ENCODE assay signal across 8 cellular contexts in the genomic region with DNA sequence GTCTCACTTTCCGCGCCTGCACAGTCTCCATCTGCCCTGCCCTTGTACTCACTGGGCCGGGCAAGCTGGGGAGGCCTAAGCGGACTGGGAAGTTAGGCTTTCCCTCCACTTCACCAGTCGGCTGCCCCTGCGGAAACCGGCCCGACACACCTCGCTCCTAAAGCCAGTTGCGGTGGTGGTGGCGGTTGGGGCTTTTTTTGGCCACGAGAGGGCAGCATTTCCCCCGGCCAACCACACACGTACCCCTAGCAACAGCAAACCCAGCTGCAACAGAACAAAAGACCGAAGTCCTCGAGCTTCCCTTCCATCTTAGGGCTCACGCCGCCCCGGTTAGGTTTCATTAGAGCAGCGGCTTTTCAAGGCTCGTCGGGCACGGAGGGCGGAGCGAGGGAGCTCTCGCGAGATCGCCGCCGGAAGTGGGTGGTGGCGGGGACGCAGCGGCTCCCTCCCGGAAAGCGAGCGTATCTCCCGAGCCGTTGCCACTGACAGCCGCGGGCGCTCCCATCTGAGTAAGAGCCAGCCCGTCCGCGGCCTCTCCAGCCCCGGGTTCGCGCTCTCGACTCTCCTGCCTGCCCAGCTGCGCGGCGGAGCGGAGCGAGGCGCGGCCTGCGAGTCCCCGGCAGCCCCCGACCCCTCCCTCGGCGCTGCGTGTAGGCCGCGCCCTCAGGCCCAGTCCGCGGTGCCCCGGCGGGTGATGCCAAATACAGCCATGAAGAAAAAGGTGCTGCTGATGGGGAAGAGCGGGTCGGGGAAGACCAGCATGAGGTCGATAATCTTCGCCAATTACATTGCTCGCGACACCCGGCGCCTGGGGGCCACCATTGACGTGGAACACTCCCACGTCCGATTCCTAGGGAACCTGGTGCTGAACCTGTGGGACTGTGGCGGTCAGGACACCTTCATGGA. TPM values are rescaled to one million over a fixed set of nuclear protein-coding genes. Genes with fewer than 3 reads are reported as not detected.
DNase-seq lines count a peak whose midpoint lies in the region; ATAC-seq and TF ChIP-seq lines count a peak whose summit lies in the region.

A gene with protein sequence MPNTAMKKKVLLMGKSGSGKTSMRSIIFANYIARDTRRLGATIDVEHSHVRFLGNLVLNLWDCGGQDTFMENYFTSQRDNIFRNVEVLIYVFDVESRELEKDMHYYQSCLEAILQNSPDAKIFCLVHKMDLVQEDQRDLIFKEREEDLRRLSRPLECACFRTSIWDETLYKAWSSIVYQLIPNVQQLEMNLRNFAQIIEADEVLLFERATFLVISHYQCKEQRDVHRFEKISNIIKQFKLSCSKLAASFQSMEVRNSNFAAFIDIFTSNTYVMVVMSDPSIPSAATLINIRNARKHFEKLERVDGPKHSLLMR (plus strand): TSS at position 462 of the 906 bp plus-strand sequence. CDS start 233 bp downstream, at position 695.

- ATAC-seq in GM21528 (IDR thresholded peaks at IDR 0.05; ENCODE audit: low FRiP score, unreplicated experiment) (peak; percentile 98), IMR-90 (ENCODE audit: low read depth) (peak; percentile 93), mucosa of descending colon (peak; percentile 96)

- peaks cover 24% of the 10 kb centered on the region for H3K79me2 ChIP-seq in OCI-LY7 (ENCODE audit: insufficient read depth, low read depth, low read length)

- peak within 1 kb of the TSS; percentile 96 for H2AFZ ChIP-seq in IMR-90 (replicated peaks; ENCODE audit: low read length, poor library complexity)
- H2AFZ ChIP-seq in OCI-LY7 (ENCODE audit: low read length), result peak within 1 kb of the TSS; percentile 97

- peak; percentile 97 for TF ChIP-seq POLR2A in IMR-90 (IDR thresholded peaks at IDR 0.05; ENCODE audit: low read depth, low read length)

- peak within 1 kb of the TSS; percentile 94 for H3K23ac ChIP-seq in IMR-90 (ENCODE audit: low read depth, low read length)

- peak within 1 kb of the TSS; percentile 90 for H2AK9ac ChIP-seq in IMR-90 (replicated peaks; ENCODE audit: low read depth, low read length, poor library complexity)

- peak within 1 kb of the TSS; percentile 78 for H2AK5ac ChIP-seq in IMR-90 (ENCODE audit: low read depth, low read length)

- peak; percentile 62 for TF ChIP-seq RAD21 in IMR-90 (IDR thresholded peaks at IDR 0.05; ENCODE audit: low read length)

- peak; percentile 89 for TF ChIP-seq CTCF in IMR-90 (conservative IDR thresholded peaks at IDR 0.05; ENCODE audit: low read depth, low read length)
- peak; percentile 89 for TF ChIP-seq CTCF in OCI-LY7 (conservative IDR thresholded peaks at IDR 0.05; ENCODE audit: low read length)
- peak; percentile 86 for TF ChIP-seq CTCF in epithelial cell of esophagus (IDR thresholded peaks at IDR 0.05; ENCODE audit: insufficient read depth, low read depth, low read length, missing control alignments)
- TF ChIP-seq CTCF in mucosa of descending colon (IDR thresholded peaks at IDR 0.05), result peak; percentile 83

- H3K4me1 ChIP-seq in IMR-90 (ENCODE audit: control insufficient read depth, insufficient read depth, low read length) (peaks cover 2% of the 10 kb centered on the region; the same call in 1 of the 2 replicates), OCI-LY7 (ENCODE audit: insufficient read depth, low read length, poor library complexity, severe bottlenecking) (peaks cover 28% of the 10 kb centered on the region), mucosa of descending colon (ENCODE audit: low read depth) (peaks cover 18% of the 10 kb centered on the region)

- peak within 1 kb of the TSS; percentile 81 for H4K91ac ChIP-seq in IMR-90 (ENCODE audit: insufficient read depth, low read depth, low read length)

- H3K56ac ChIP-seq in IMR-90 (ENCODE audit: extremely low read depth, insufficient read depth, low read length), result peak within 1 kb of the TSS; percentile 91

- H4K8ac ChIP-seq in IMR-90 (ENCODE audit: low read depth in 2 of 2, low read length in 2 of 2), result peak within 1 kb of the TSS; percentile 94 to 97

- peak within 1 kb of the TSS; percentile 96 for H3K27ac ChIP-seq in IMR-90 (ENCODE audit: insufficient read depth, low read length)
- H3K27ac ChIP-seq in OCI-LY7 (ENCODE audit: low read depth, low read length, poor library complexity, severe bottlenecking), result peak within 1 kb of the TSS; percentile 87

- H4K5ac ChIP-seq in IMR-90 (ENCODE audit: low read depth, low read length), result peak within 1 kb of the TSS; percentile 35

- peak within 1 kb of the TSS; percentile 98 for H3K9ac ChIP-seq in IMR-90 (ENCODE audit: low read depth, low read length)

- H4K20me1 ChIP-seq in IMR-90 (ENCODE audit: insufficient read depth, low read length) (peaks cover 24% of the 10 kb centered on the region), OCI-LY7 (ENCODE audit: insufficient read depth, low read length) (0 out of 2 replicates have a peak, but pooled peaks cover 10% of the 10 kb centered on the region)

- intact Hi-C loops in IMR-90 (cut with micrococcal nuclease), result loop anchor here (1.0 kb wide), 3 partner anchors 125 to 408 kb away; no protein-coding TSS in a partner anchor
- intact Hi-C loops in OCI-LY7 (cut with micrococcal nuclease; ENCODE audit: unreplicated experiment), result loop anchor here (1.0 kb wide), 4 partner anchors 53 to 408 kb away; partner anchors contain the start of genes HAUS6 and RPS6
- intact Hi-C loops in mucosa of descending colon (cut with DNase I, micrococcal nuclease), result no loop called here

- H3K9me3 ChIP-seq in IMR-90 (ENCODE audit: control insufficient read depth, insufficient read depth, low read length) (no peaks in the 10 kb centered on the region), OCI-LY7 (ENCODE audit: low read length) (no peaks in the 10 kb centered on the region), mucosa of descending colon (no peaks in the 10 kb centered on the region)

- 0% methylated on average over 26 of the region's 79 CpGs; no CpG with 5 or more reads in 1 of the 2 experiments for WGBS in IMR-90 (ENCODE audit: extremely low coverage in 2 of 2, insufficient read length in 1 of 2), 2 experiments

- BruUV-seq in IMR-90 (replicated peaks; lab: Mats Ljungman, UMichigan), result TSS peak; percentile 86
- BruUV-seq in OCI-LY7 (replicated peaks; lab: Mats Ljungman, UMichigan), result no TSS peak

- dilution Hi-C loops in IMR-90 (cut with HindIII; ENCODE audit: low sequenced_read_pairs, unreplicated experiment), result no loop called here

- 0 out of 2 replicates have a peak, but pooled peaks cover 2% of the 10 kb centered on the region for H3K9me1 ChIP-seq in IMR-90 (ENCODE audit: insufficient read depth, low read length)

- peak within 1 kb of the TSS; percentile 94 for H3K4ac ChIP-seq in IMR-90 (ENCODE audit: low read depth, low read length)

- 0 out of 3 replicates have a peak within 1 kb of the TSS, but pooled peaks have one; percentile 55 for H2BK15ac ChIP-seq in IMR-90 (ENCODE audit: low read depth, low read length)

- no peaks in the 10 kb centered on the region for H3K36me3 ChIP-seq in IMR-90 (ENCODE audit: control insufficient read depth, insufficient read depth, low read length)
- H3K36me3 ChIP-seq in OCI-LY7 (ENCODE audit: insufficient read depth, low read length), result peaks cover 8% of the 10 kb centered on the region
- no peaks in the 10 kb centered on the region for H3K36me3 ChIP-seq in mucosa of descending colon (ENCODE audit: low read depth)

- peak within 1 kb of the TSS; percentile 97 for H3K4me2 ChIP-seq in IMR-90 (ENCODE audit: low read depth, low read length)
- H3K4me2 ChIP-seq in OCI-LY7 (ENCODE audit: low read length), result peak within 1 kb of the TSS; percentile 85

- peak within 1 kb of the TSS; percentile 85 for H2BK5ac ChIP-seq in IMR-90 (ENCODE audit: low read depth, low read length, poor library complexity, severe bottlenecking)

- H3K14ac ChIP-seq in IMR-90 (replicated peaks; ENCODE audit: low read depth, low read length), result peak within 1 kb of the TSS; percentile 97

- H3K79me1 ChIP-seq in IMR-90 (ENCODE audit: low read depth in 1 of 2, low read length in 2 of 2), result peaks cover 10 to 29% of the 10 kb centered on the region in 2 experiments; a peak in 3 of 4 replicates

- H3K27me3 ChIP-seq in IMR-90 (ENCODE audit: control insufficient read depth, insufficient read depth, low read length), result no peaks in the 10 kb centered on the region

- H2BK20ac ChIP-seq in IMR-90 (ENCODE audit: low read depth, low read length), result peak within 1 kb of the TSS; percentile 35; the same call in 1 of the 2 replicates

- peak within 1 kb of the TSS; percentile 84 for H2BK120ac ChIP-seq in IMR-90 (ENCODE audit: low read depth, low read length)

- peak; percentile 97 for DNase-seq in DMS153 (lab: John Stamatoyannopoulos, UW)
- peak; percentile 96 for DNase-seq in IMR-90
- peak; percentile 97 for DNase-seq in OCI-LY7 (ENCODE audit: low spot score)
- DNase-seq in activated T-cell treated with anti-CD3 and anti-CD28 coated beads for 1 hour (ENCODE audit: low read depth), result peak; percentile 87
- peak; percentile 96 for DNase-seq in epithelial cell of esophagus (ENCODE audit: low read depth)
- peak; percentile 95 to 97 (median 96) for DNase-seq in mucosa of descending colon
- peak; percentile 89 for DNase-seq in stimulated activated CD8-positive, alpha-beta memory T cell treated with anti-CD3 and anti-CD28 coated beads, Interleukin-4, amount 100 ng/mL, for 24 hours (ENCODE audit: low read depth)

- CTCF ChIA-PET in IMR-90 (lab: Yijun Ruan, JAX) (interaction anchor here (0.5 to 1.2 kb wide), 5 partner anchors 8 to 416 kb away, joined by 3 read pairs; no protein-coding TSS in a partner anchor), OCI-LY7 (lab: Charles Lee; ENCODE audit: unreplicated experiment) (interaction anchor here (1.5 to 2.0 kb wide), 2 partner anchors 80 to 408 kb away, joined by 5 to 7 read pairs; no protein-coding TSS in a partner anchor)

- peak within 1 kb of the TSS; percentile 70 for H3K18ac ChIP-seq in IMR-90 (ENCODE audit: low read depth, low read length)

- H3K4me3 ChIP-seq in IMR-90 (ENCODE audit: insufficient read depth, low read depth, low read length) (peak within 1 kb of the TSS; percentile 74), OCI-LY7 (ENCODE audit: low read depth, low read length, poor library complexity, severe bottlenecking) (peak within 1 kb of the TSS; percentile 78), epithelial cell of esophagus (ENCODE audit: low read length) (peak within 1 kb of the TSS; percentile 77), mucosa of descending colon (peak within 1 kb of the TSS; percentile 56)

- POLR2A ChIA-PET in IMR-90 (lab: Charles Lee; ENCODE audit: unreplicated experiment), result interaction anchor here (0.6 to 1.0 kb wide), 4 partner anchors 35 to 1218 kb away, joined by 3 to 5 read pairs (median 3); no protein-coding TSS in a partner anchor
- POLR2A ChIA-PET in OCI-LY7 (lab: Charles Lee), result interaction anchor here (0.7 to 1.9 kb wide), 11 partner anchors 18 to 414 kb away, joined by 3 to 8 read pairs (median 3); partner anchors contain the start of gene HAUS6

- no peaks in the 10 kb centered on the region for H3K9me2 ChIP-seq in OCI-LY7 (ENCODE audit: insufficient read depth, low read length)

- in situ Hi-C loops in IMR-90 (cut with MboI; ENCODE audit: low sequenced_read_pairs), result loop anchor here (10.0 to 25.0 kb wide), 2 partner anchors 126 to 1512 kb away; no protein-coding TSS in a partner anchor

RNA-seq across cellular contexts. Expression of the gene that starts here (rescaled TPM):
- total RNA-seq in IMR-90 (2012; rRNA removed) (63.3 and 74.7 TPM in 2 replicates), OCI-LY7 (2022) (40.8 and 43.0 TPM in 2 replicates), mucosa of descending colon (10 to 100 TPM; 56.5 to 83.3 (median 59.4) TPM)
- polyA plus RNA-seq in IMR-90 (2012; rRNA removed), result 150 and 154 TPM in 2 replicates
- polyA plus RNA-seq in IMR-90 (2012; cell fraction: cytosol; rRNA removed), result 67.5 and 92.7 TPM in 2 replicates
- 36.1 and 61.7 TPM in 2 replicates for polyA plus RNA-seq in IMR-90 (2012; cell fraction: nucleus; rRNA removed; ENCODE audit: low replicate concordance)
- total RNA-seq in OCI-LY7 (2014; rRNA removed; shearing (Covaris generic)), result 16.4 and 25.9 TPM in 2 replicates

Comparison
In these comparisons a context has a peak if more than half of its experiments do, and no peak if none do; other contexts are left out.
1. Peak in every context shown above with its lines: DNase-seq, ATAC-seq, H3K4me3 ChIP-seq and H3K27ac ChIP-seq.
2. intact Hi-C loops: an anchor here in IMR-90 (1.0 kb wide) and OCI-LY7 (1.0 kb wide); none called in mucosa of descending colon.